ENCODE assay signal across 1 cellular context in the genomic region with DNA sequence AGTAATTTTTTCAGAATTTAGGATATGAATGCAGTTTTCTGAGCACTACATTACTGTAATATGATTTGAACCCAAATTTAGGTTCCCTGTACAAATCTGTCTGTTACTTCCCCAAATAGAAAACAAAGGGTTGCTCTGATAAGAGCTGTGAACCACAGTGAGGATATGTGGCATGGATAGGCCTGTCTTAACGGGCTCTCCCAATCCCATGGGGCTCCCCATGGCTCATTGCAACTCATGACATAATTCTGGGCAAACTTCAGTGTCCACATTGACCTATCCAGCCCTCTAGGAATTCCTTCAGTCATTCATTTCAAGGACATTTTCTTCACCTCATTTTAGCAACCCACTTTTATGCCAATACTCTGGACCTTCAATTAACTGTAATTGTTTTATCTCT.
TF ChIP-seq lines count a peak whose summit lies in the region.

No MANE protein-coding gene starts in this region.

TF ChIP-seq in SK-N-SH treated with all-trans-retinoic acid at 6 μM for 48 hours, 23 proteins besides CTCF, POLR2A, EP300 and RAD21 (continued from another document):
- TF ChIP-seq PATZ1 (CRISPR knock-in tag; IDR thresholded peaks at IDR 0.05; ENCODE audit: borderline replicate concordance), result no peak
- no peak for TF ChIP-seq ISL1 (CRISPR knock-in tag; IDR thresholded peaks at IDR 0.05)
- TF ChIP-seq, protein P1, sequence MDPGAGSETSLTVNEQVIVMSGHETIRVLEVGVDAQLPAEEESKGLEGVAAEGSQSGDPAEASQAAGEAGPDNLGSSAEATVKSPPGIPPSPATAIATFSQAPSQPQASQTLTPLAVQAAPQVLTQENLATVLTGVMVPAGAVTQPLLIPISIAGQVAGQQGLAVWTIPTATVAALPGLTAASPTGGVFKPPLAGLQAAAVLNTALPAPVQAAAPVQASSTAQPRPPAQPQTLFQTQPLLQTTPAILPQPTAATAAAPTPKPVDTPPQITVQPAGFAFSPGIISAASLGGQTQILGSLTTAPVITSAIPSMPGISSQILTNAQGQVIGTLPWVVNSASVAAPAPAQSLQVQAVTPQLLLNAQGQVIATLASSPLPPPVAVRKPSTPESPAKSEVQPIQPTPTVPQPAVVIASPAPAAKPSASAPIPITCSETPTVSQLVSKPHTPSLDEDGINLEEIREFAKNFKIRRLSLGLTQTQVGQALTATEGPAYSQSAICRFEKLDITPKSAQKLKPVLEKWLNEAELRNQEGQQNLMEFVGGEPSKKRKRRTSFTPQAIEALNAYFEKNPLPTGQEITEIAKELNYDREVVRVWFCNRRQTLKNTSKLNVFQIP (CRISPR knock-in tag; IDR thresholded peaks at IDR 0.05; ENCODE audit: borderline replicate concordance, low read depth), result no peak
- TF ChIP-seq RARB (CRISPR knock-in tag; IDR thresholded peaks at IDR 0.05), result no peak
- no peak for TF ChIP-seq GLIS3 (CRISPR knock-in tag; IDR thresholded peaks at IDR 0.05)
